10 cellular contexts compared by ENCODE assay signal in the genomic region with DNA sequence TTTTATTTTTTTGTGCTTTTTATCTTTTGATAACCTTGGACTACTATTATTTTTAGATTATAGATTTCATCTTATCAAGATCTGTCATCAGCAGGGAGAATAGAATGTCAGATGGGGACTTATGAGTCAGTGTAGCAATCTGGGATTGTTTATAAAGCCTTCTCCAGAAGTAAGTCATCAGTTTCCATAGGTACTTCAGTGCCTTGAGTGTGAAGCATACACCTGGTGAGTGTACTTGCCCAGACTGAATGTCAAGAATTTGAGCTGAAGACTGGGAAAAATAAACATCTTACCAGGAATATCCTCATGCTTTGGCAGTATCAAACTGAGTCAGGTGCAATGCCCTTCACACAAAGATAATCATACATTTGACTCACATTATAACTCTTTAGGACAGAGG. TPM values are rescaled to one million over a fixed set of nuclear protein-coding genes. Genes with fewer than 3 reads are reported as not detected.
DNase-seq lines count a peak whose midpoint lies in the region; ATAC-seq and TF ChIP-seq lines count a peak whose summit lies in the region.
"Had no signal": no experiment of that assay in that cellular context is flagged by ENCODE, and none has a peak within 500 bp of the region (broad histone marks: within the 10 kb centered on the region; RNA-seq: fewer than 3 reads in every experiment).

No MANE protein-coding gene starts in this region.

- peak overlapping the region in 1 of 2 donors; percentile 22 for H3K9ac ChIP-seq in colonic mucosa (ENCODE audit: low read depth in 2 of 2, low read length in 2 of 2)

- no peaks in the 10 kb centered on the region for H3K36me3 ChIP-seq in colonic mucosa
- H3K36me3 ChIP-seq in neuron (ENCODE audit: insufficient read depth, low read length), result peaks cover 3% of the 10 kb centered on the region

- ATAC-seq in sciatic nerve (no peak), GM18498 (IDR thresholded peaks at IDR 0.05; ENCODE audit: unreplicated experiment) (no peak)

- H2AFZ ChIP-seq in neuron (ENCODE audit: low read depth, low read length), result no peak overlapping the region

- TF ChIP-seq CTCF in colonic mucosa (IDR thresholded peaks at IDR 0.05), result no peak

- peak overlapping the region; percentile 96 for H3K27ac ChIP-seq in colonic mucosa

- H3K4me1 ChIP-seq in colonic mucosa, result peaks cover 12% of the 10 kb centered on the region
- peaks cover 23% of the 10 kb centered on the region for H3K4me1 ChIP-seq in neuron (ENCODE audit: insufficient read depth, low read length)

- H3K27me3 ChIP-seq in colonic mucosa (no peaks in the 10 kb centered on the region), neuron (ENCODE audit: insufficient read depth, low read length) (no peaks in the 10 kb centered on the region)

- H3K9me3 ChIP-seq in colonic mucosa (no peaks in the 10 kb centered on the region), neuron (ENCODE audit: low read length) (no peaks in the 10 kb centered on the region)

- DNase-seq in NCI-H2107 treated with DMSO at 0.1 percent for 48 hours (lab: John Stamatoyannopoulos, UW; ENCODE audit: unreplicated experiment), result peak; percentile 60
- DNase-seq in NCI-H2107 (lab: John Stamatoyannopoulos, UW), result no peak
- peak; percentile 11 for DNase-seq in NCI-H2196 treated with DMSO at 0.1 percent for 48 hours (lab: John Stamatoyannopoulos, UW; ENCODE audit: unreplicated experiment)
- no peak for DNase-seq in colonic mucosa
- DNase-seq in stimulated activated naive CD4-positive, alpha-beta T cell treated with Interleukin-2 at 50 U/mL for 16 hours (lab: John Stamatoyannopoulos, UW), result no peak
- DNase-seq in sciatic nerve (ENCODE audit: low spot score), result no peak
- DNase-seq: ACHN; activated effector memory CD4-positive, alpha-beta T cell treated with Interleukin-2 at 50 U/mL for 16 hours had no signal

- intact Hi-C loops in colonic mucosa (cut with DNase I), result no loop called here
- intact Hi-C loops in sciatic nerve (cut with DNase I), result no loop called here

- H3K4me3 ChIP-seq in colonic mucosa (no peak overlapping the region), neuron (ENCODE audit: low read length) (peak overlapping the region; percentile 79)

RNA-seq across cellular contexts. Expression of gene CASD1, which starts 2.2 kb away (rescaled TPM):
- total RNA-seq in colonic mucosa (10 to 100 TPM; 39.7 to 54.4 TPM), sciatic nerve (37.1 TPM)

Comparison
In these comparisons a context has a peak if more than half of its experiments do, and no peak if none do; other contexts are left out.
1. DNase-seq: peak in NCI-H2107 treated with DMSO at 0.1 percent for 48 hours (single experiment) and NCI-H2196 treated with DMSO at 0.1 percent for 48 hours (single experiment); none in NCI-H2107 (single experiment), colonic mucosa (single experiment), stimulated activated naive CD4-positive, alpha-beta T cell treated with Interleukin-2 at 50 U/mL for 16 hours (single experiment) and sciatic nerve (single experiment).